21 cellular contexts compared by ENCODE assay signal in the genomic region with DNA sequence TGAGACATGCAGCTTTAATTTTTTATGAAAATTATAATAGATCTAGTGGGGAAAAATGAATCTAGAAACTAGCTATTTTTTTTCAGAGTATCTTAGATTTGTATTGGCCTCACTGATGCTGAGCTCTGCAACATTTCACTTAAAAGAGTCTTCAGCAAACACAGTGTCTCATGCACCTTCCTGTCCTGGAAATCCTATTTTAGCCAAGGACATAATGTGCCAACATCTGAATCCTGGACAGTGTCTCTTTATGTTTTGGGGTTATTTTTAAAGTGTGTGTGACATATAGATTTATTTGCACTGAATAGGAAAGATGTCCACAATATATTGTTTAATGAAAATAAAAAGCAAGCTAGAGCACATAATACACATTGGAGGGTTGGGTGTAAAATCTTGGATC.
DNase-seq lines count a peak whose midpoint lies in the region; ATAC-seq, FAIRE-seq and TF ChIP-seq lines count a peak whose summit lies in the region.
"Had no signal": no experiment of that assay in that cellular context is flagged by ENCODE, and none has a peak within 500 bp of the region (broad histone marks: within the 10 kb centered on the region; RNA-seq: fewer than 3 reads in every experiment).

No MANE protein-coding gene starts in this region.

- TF ChIP-seq EP300 in A549 (IDR thresholded peaks at IDR 0.05), result no peak
- no peak for TF ChIP-seq EP300 in esophagus muscularis mucosa (IDR thresholded peaks at IDR 0.05)
- peak; percentile 51 to 87 (median 54) for TF ChIP-seq EP300 in sigmoid colon (IDR thresholded peaks at IDR 0.05)

- no peaks in the 10 kb centered on the region for H3K9me2 ChIP-seq in PC-9 (ENCODE audit: insufficient read depth)

- no peaks in the 10 kb centered on the region for H3K79me2 ChIP-seq in PC-9 (ENCODE audit: low read depth)

- no peak overlapping the region for H3K4me3 ChIP-seq in A549
- no peak overlapping the region for H3K4me3 ChIP-seq in PC-9
- H3K4me3 ChIP-seq in esophagus muscularis mucosa, result no peak overlapping the region
- H3K4me3 ChIP-seq in sigmoid colon, result no peak overlapping the region
- H3K4me3 ChIP-seq in CD8-positive, alpha-beta memory T cell (ENCODE audit: low read length), result no peak overlapping the region
- H3K4me3 ChIP-seq: BLaER1, HAP-1 had no signal

- H3K36me3 ChIP-seq in PC-9 (ENCODE audit: low read depth), result no peaks in the 10 kb centered on the region
- H3K36me3 ChIP-seq in esophagus muscularis mucosa, result no peaks in the 10 kb centered on the region
- no peaks in the 10 kb centered on the region for H3K36me3 ChIP-seq in sigmoid colon
- H3K36me3 ChIP-seq in CD8-positive, alpha-beta memory T cell (ENCODE audit: insufficient read depth, low read length), result no peaks in the 10 kb centered on the region
- H3K36me3 ChIP-seq: BLaER1, HAP-1 had no signal

- no peaks in the 10 kb centered on the region for H3K36me3 Mint-ChIP-seq in CD8-positive, alpha-beta memory T cell
- H3K36me3 Mint-ChIP-seq in activated CD8-positive, alpha-beta T cell treated with anti-CD3 and anti-CD28 coated beads for 36 hours (ENCODE audit: low read depth), result no peaks in the 10 kb centered on the region
- H3K36me3 Mint-ChIP-seq: CD4-positive, CD25-positive, alpha-beta regulatory T cell; CD8-positive, alpha-beta T cell had no signal

- no peak for TF ChIP-seq POLR2A in A549 (IDR thresholded peaks at IDR 0.05; ENCODE audit: low read length)
- no peak for TF ChIP-seq POLR2A in esophagus muscularis mucosa (IDR thresholded peaks at IDR 0.05; ENCODE audit: low read depth)
- no peak for TF ChIP-seq POLR2A in sigmoid colon (IDR thresholded peaks at IDR 0.05)

- no peaks in the 10 kb centered on the region for H3K27me3 ChIP-seq in PC-9 (ENCODE audit: insufficient read depth, low read depth)
- no peaks in the 10 kb centered on the region for H3K27me3 ChIP-seq in esophagus muscularis mucosa
- no peaks in the 10 kb centered on the region for H3K27me3 ChIP-seq in sigmoid colon
- H3K27me3 ChIP-seq in CD8-positive, alpha-beta memory T cell (ENCODE audit: insufficient read depth, low read length, poor library complexity, severe bottlenecking), result no peaks in the 10 kb centered on the region
- H3K27me3 ChIP-seq: BLaER1 had no signal

- H3K4me3 Mint-ChIP-seq in CD8-positive, alpha-beta memory T cell, result no peak overlapping the region
- H3K4me3 Mint-ChIP-seq in activated CD8-positive, alpha-beta T cell treated with anti-CD3 and anti-CD28 coated beads for 36 hours, result no peak overlapping the region
- H3K4me3 Mint-ChIP-seq: B cell; CD4-positive, CD25-positive, alpha-beta regulatory T cell; CD8-positive, alpha-beta T cell; HFFc6 had no signal

- H3F3A ChIP-seq in PC-9 (ENCODE audit: insufficient read depth, low read depth), result peaks cover 17% of the 10 kb centered on the region; the same call in 1 of the 2 replicates

- H4K20me1 ChIP-seq in PC-9 (ENCODE audit: insufficient read depth), result no peaks in the 10 kb centered on the region; the same call in 1 of the 2 replicates
- H4K20me1 ChIP-seq: BLaER1 had no signal

- H3K27me3 Mint-ChIP-seq in CD8-positive, alpha-beta memory T cell, result peaks cover 3 to 8% of the 10 kb centered on the region in 2 donors
- H3K27me3 Mint-ChIP-seq in activated CD8-positive, alpha-beta T cell treated with anti-CD3 and anti-CD28 coated beads for 36 hours, result peaks cover 2% of the 10 kb centered on the region
- H3K27me3 Mint-ChIP-seq: B cell; CD4-positive, CD25-positive, alpha-beta regulatory T cell had no signal

- H3K9me3 ChIP-seq in A549 (no peaks in the 10 kb centered on the region), PC-9 (ENCODE audit: insufficient read depth, low read depth) (no peaks in the 10 kb centered on the region), esophagus muscularis mucosa (no peaks in the 10 kb centered on the region), sigmoid colon (no peaks in the 10 kb centered on the region)
- no peaks in the 10 kb centered on the region for H3K9me3 ChIP-seq in CD8-positive, alpha-beta memory T cell (ENCODE audit: low read length)
- H3K9me3 ChIP-seq: HAP-1 had no signal

- BruUV-seq in PC-9 (replicated peaks; lab: Mats Ljungman, UMichigan), result no TSS peak

- H3K4me1 Mint-ChIP-seq in CD8-positive, alpha-beta memory T cell, result peaks cover 0 to 1% (median under 1%) of the 10 kb centered on the region in 3 donors
- H3K4me1 Mint-ChIP-seq in activated CD8-positive, alpha-beta T cell treated with anti-CD3 and anti-CD28 coated beads for 36 hours (ENCODE audit: low read depth), result peaks cover 4% of the 10 kb centered on the region
- H3K4me1 Mint-ChIP-seq: B cell; CD4-positive, CD25-positive, alpha-beta regulatory T cell had no signal

- CTCF ChIA-PET in A549 (lab: Yijun Ruan, JAX) (interaction anchor here (0.6 kb wide), 1 partner anchor 1901 kb away, joined by 3 read pairs; no protein-coding TSS in a partner anchor), PC-9 (lab: Charles Lee) (no interaction called here)
- CTCF ChIA-PET in CD8-positive, alpha-beta memory T cell (lab: Charles Lee), result no interaction called here
- CTCF ChIA-PET in activated CD8-positive, alpha-beta T cell treated with anti-CD3 and anti-CD28 coated beads for 36 hours (lab: Charles Lee), result interaction anchor here (1.1 kb wide), 1 partner anchor 305 kb away, joined by 3 read pairs; no protein-coding TSS in a partner anchor

- H2AFZ ChIP-seq in PC-9, result no peak overlapping the region

- H3K4me1 ChIP-seq in A549, result peaks cover 33% of the 10 kb centered on the region
- H3K4me1 ChIP-seq in PC-9 (replicated peaks; ENCODE audit: insufficient read depth), result peaks cover 27% of the 10 kb centered on the region
- peaks cover 0 to 39% (median 31%) of the 10 kb centered on the region in 4 donors for H3K4me1 ChIP-seq in esophagus muscularis mucosa
- peaks cover 0 to 35% (median 29%) of the 10 kb centered on the region in 4 donors for H3K4me1 ChIP-seq in sigmoid colon
- no peaks in the 10 kb centered on the region for H3K4me1 ChIP-seq in CD8-positive, alpha-beta memory T cell (ENCODE audit: insufficient read depth, low read length)

- no peaks in the 10 kb centered on the region for H3K9me3 Mint-ChIP-seq in CD8-positive, alpha-beta memory T cell
- H3K9me3 Mint-ChIP-seq in activated CD8-positive, alpha-beta T cell treated with anti-CD3 and anti-CD28 coated beads for 36 hours, result no peaks in the 10 kb centered on the region
- H3K9me3 Mint-ChIP-seq: CD4-positive, CD25-positive, alpha-beta regulatory T cell; CD8-positive, alpha-beta T cell; HFFc6 had no signal

- H3K27ac ChIP-seq in A549 (peak overlapping the region; percentile 53 to 58), PC-9 (peak overlapping the region; percentile 52), esophagus muscularis mucosa (replicated peaks in 1 of 4) (peak overlapping the region; percentile 16 to 55 (median 44)), sigmoid colon (peak overlapping the region in 2 of 4 donors; percentile 35 to 40)
- no peak overlapping the region for H3K27ac ChIP-seq in CD8-positive, alpha-beta memory T cell (ENCODE audit: low read depth, low read length)
- H3K27ac ChIP-seq: BLaER1 had no signal

- intact Hi-C loops in PC-9 (cut with micrococcal nuclease; ENCODE audit: unreplicated experiment), result loop anchor here (10.0 kb wide), 1 partner anchor 258 kb away; no protein-coding TSS in a partner anchor
- intact Hi-C loops in esophagus muscularis mucosa (cut with DNase I), result no loop called here
- intact Hi-C loops in sigmoid colon (cut with DNase I), result loop anchor here (10.0 kb wide), 2 partner anchors 78 to 588 kb away; no protein-coding TSS in a partner anchor
- intact Hi-C loops in activated CD8-positive, alpha-beta T cell treated with anti-CD3 and anti-CD28 coated beads for 36 hours (cut with micrococcal nuclease), result no loop called here

- no peak overlapping the region for H3K27ac Mint-ChIP-seq in CD8-positive, alpha-beta memory T cell
- H3K27ac Mint-ChIP-seq in activated CD8-positive, alpha-beta T cell treated with anti-CD3 and anti-CD28 coated beads for 36 hours, result no peak overlapping the region
- H3K27ac Mint-ChIP-seq: B cell; CD4-positive, CD25-positive, alpha-beta regulatory T cell; CD8-positive, alpha-beta T cell; HFFc6 had no signal

- ATAC-seq in A549, result no peak
- ATAC-seq in GM18498 (IDR thresholded peaks at IDR 0.05; ENCODE audit: unreplicated experiment), result no peak
- ATAC-seq in activated CD8-positive, alpha-beta T cell treated with anti-CD3 and anti-CD28 coated beads for 36 hours, result no peak
- ATAC-seq: CD8-positive, alpha-beta T cell had no signal

- DNase-seq in A549 (ENCODE audit: low read depth in 1 of 2, low spot score in 1 of 2) (no peak), PC-9 (no peak), esophagus muscularis mucosa (ENCODE audit: extremely low spot score) (no peak), sigmoid colon (no peak), G401 (ENCODE audit: low spot score) (no peak)
- no peak for DNase-seq in CD8-positive, alpha-beta memory T cell
- DNase-seq in activated CD8-positive, alpha-beta T cell treated with anti-CD3 and anti-CD28 coated beads for 36 hours, result no peak
- DNase-seq: CD4-positive, CD25-positive, alpha-beta regulatory T cell; CD8-positive, alpha-beta T cell; DMS 273 treated with DMSO at 0.1 percent for 48 hours; DMS79; EL; GF-D8; GOT3 had no signal

- TF ChIP-seq CTCF in A549 (IDR thresholded peaks at IDR 0.05) (no peak), PC-9 (conservative IDR thresholded peaks at IDR 0.05) (no peak), esophagus muscularis mucosa (IDR thresholded peaks at IDR 0.05) (no peak), sigmoid colon (IDR thresholded peaks at IDR 0.05) (no peak)
- no peak for TF ChIP-seq CTCF in activated CD8-positive, alpha-beta T cell treated with anti-CD3 and anti-CD28 coated beads for 36 hours (IDR thresholded peaks at IDR 0.05)

- in situ Hi-C loops in G401 (cut with HindIII; ENCODE audit: low sequenced_read_pairs), result no loop called here

- TF ChIP-seq RAD21 in A549 (conservative IDR thresholded peaks at IDR 0.05 in 1 of 2, IDR thresholded peaks at IDR 0.05 in 1 of 2), result no peak

- no peak for FAIRE-seq in A549 (lab: Jason Lieb, UNC)
- FAIRE-seq: GM12891, H54 had no signal

- H3K4me2 ChIP-seq in A549 (peak overlapping the region; percentile 58), PC-9 (peak overlapping the region; percentile 38)
- H3K4me2 ChIP-seq: BLaER1 had no signal

- POLR2A ChIA-PET in A549 (lab: Yijun Ruan, JAX) (no interaction called here), PC-9 (lab: Charles Lee; ENCODE audit: unreplicated experiment) (no interaction called here)
- POLR2A ChIA-PET in CD8-positive, alpha-beta memory T cell (lab: Charles Lee), result no interaction called here
- POLR2A ChIA-PET in activated CD8-positive, alpha-beta T cell treated with anti-CD3 and anti-CD28 coated beads for 36 hours (lab: Charles Lee), result no interaction called here

TF ChIP-seq in A549, 52 proteins besides CTCF, POLR2A, EP300 and RAD21 (continues in another document):
- no peak for TF ChIP-seq ZSCAN20 (CRISPR knock-in tag; IDR thresholded peaks at IDR 0.05)
- no peak for TF ChIP-seq JUNB (IDR thresholded peaks at IDR 0.05)
- no peak for TF ChIP-seq PHF8 (IDR thresholded peaks at IDR 0.05; ENCODE audit: borderline replicate concordance, low read depth)
- TF ChIP-seq POLR2AphosphoS2 (conservative IDR thresholded peaks at IDR 0.05; ENCODE audit: low read length), result no peak
- no peak for TF ChIP-seq HDAC2 (IDR thresholded peaks at IDR 0.05)

Comparison
In these comparisons a context has a peak if more than half of its experiments do, and no peak if none do; other contexts are left out.
1. CTCF ChIA-PET loops: an anchor here in A549 (0.6 kb wide) and activated CD8-positive, alpha-beta T cell treated with anti-CD3 and anti-CD28 coated beads for 36 hours (1.1 kb wide); none called in PC-9 and CD8-positive, alpha-beta memory T cell.
2. intact Hi-C loops: an anchor here in PC-9 (10.0 kb wide) and sigmoid colon (10.0 kb wide); none called in esophagus muscularis mucosa and activated CD8-positive, alpha-beta T cell treated with anti-CD3 and anti-CD28 coated beads for 36 hours.